ENCODE assay signal across 19 cellular contexts in genomic region chr10:60141916-60142559, GRCh38.
DNase-seq lines count a peak whose midpoint lies in the region; FAIRE-seq and TF ChIP-seq lines count a peak whose summit lies in the region.
"Had no signal": no experiment of that assay in that cellular context is flagged by ENCODE, and none has a peak within 500 bp of the region (broad histone marks: within the 10 kb centered on the region; RNA-seq: fewer than 3 reads in every experiment).

No MANE protein-coding gene starts in this region.

- H3K4me3 ChIP-seq in H1 (ENCODE audit: extremely low read depth in 1 of 4, insufficient read depth in 2 of 4, low read depth in 3 of 4, low read length in 4 of 4) (no peak overlapping the region), mesendoderm (ENCODE audit: low read length) (no peak overlapping the region), transverse colon (no peak overlapping the region)
- H3K4me3 ChIP-seq: BLaER1, ovary had no signal

- H3K9me3 ChIP-seq in H1 (ENCODE audit: insufficient read depth in 2 of 2, low read depth in 1 of 2, low read length in 1 of 2) (no peaks in the 10 kb centered on the region), transverse colon (no peaks in the 10 kb centered on the region)
- H3K9me3 ChIP-seq: BLaER1, ovary had no signal

- H3K23ac ChIP-seq in H1 (ENCODE audit: insufficient read length): no peak overlapping the region
- no peak overlapping the region for H3K23ac ChIP-seq in mesendoderm (ENCODE audit: low read length)

- H2AK5ac ChIP-seq in H1 (ENCODE audit: low read depth, low read length): no peak overlapping the region
- no peak overlapping the region for H2AK5ac ChIP-seq in mesendoderm (ENCODE audit: low read length)

- H3K27ac ChIP-seq in H1 (ENCODE audit: low read depth, low read length) (no peak overlapping the region), mesendoderm (ENCODE audit: low read depth, low read length) (no peak overlapping the region), transverse colon (peak overlapping the region; percentile 74 to 90 (median 87))
- H3K27ac ChIP-seq: BLaER1, ovary had no signal

- H3K4ac ChIP-seq in H1 (replicated peaks; ENCODE audit: insufficient read length, low read depth, low read length): no peak overlapping the region
- H3K4ac ChIP-seq in mesendoderm (ENCODE audit: low read depth, low read length): no peak overlapping the region

- H3K79me2 ChIP-seq in H1 (ENCODE audit: control insufficient read depth in 1 of 2, insufficient read depth in 2 of 2, low read length in 2 of 2) (peaks cover 0 to 16% of the 10 kb centered on the region in 2 experiments; a peak in 2 of 4 replicates), mesendoderm (ENCODE audit: control insufficient read depth, insufficient read depth, low read length) (no peaks in the 10 kb centered on the region)

- H2AFZ ChIP-seq in H1 (ENCODE audit: low read length): no peak overlapping the region

- TF ChIP-seq RAD21 in H1 (IDR thresholded peaks at IDR 0.05 in 1 of 2, conservative IDR thresholded peaks at IDR 0.05 in 1 of 2; ENCODE audit: low read depth in 2 of 2, low read length in 2 of 2): 0 out of 4 replicates have a peak, but pooled peaks of 1 of the 2 experiments have one; percentile 5

- H3K36me3 ChIP-seq in H1 (ENCODE audit: control insufficient read depth in 2 of 4, insufficient read depth in 4 of 4, low read length in 3 of 4): no peaks in the 10 kb centered on the region
- no peaks in the 10 kb centered on the region for H3K36me3 ChIP-seq in mesendoderm (ENCODE audit: control insufficient read depth, insufficient read depth, low read length)
- no peaks in the 10 kb centered on the region for H3K36me3 ChIP-seq in transverse colon
- H3K36me3 ChIP-seq: BLaER1, ovary had no signal

- H3K4me2 ChIP-seq in H1 (ENCODE audit: insufficient read depth in 1 of 2, low read depth in 2 of 2, low read length in 2 of 2): no peak overlapping the region; a peak in 1 of 4 replicates
- no peak overlapping the region for H3K4me2 ChIP-seq in mesendoderm (ENCODE audit: low read length)
- H3K4me2 ChIP-seq: BLaER1 had no signal

- no peak for TF ChIP-seq EP300 in H1 (IDR thresholded peaks at IDR 0.05; ENCODE audit: borderline replicate concordance in 1 of 2, low read depth in 2 of 2, low read length in 2 of 2)
- no peak for TF ChIP-seq EP300 in transverse colon (IDR thresholded peaks at IDR 0.05; ENCODE audit: low read depth)

- no peak overlapping the region for H2BK5ac ChIP-seq in H1 (ENCODE audit: low read depth, low read length)
- H2BK5ac ChIP-seq in mesendoderm (ENCODE audit: low read length): no peak overlapping the region

- H3K9ac ChIP-seq in H1 (replicated peaks in 1 of 4; ENCODE audit: extremely low read depth in 1 of 4, low read depth in 3 of 4, low read length in 3 of 4): no peak overlapping the region
- no peak overlapping the region for H3K9ac ChIP-seq in mesendoderm (ENCODE audit: low read length)
- H3K9ac ChIP-seq: BLaER1 had no signal

- TF ChIP-seq CTCF in H1 (IDR thresholded peaks at IDR 0.05; ENCODE audit: control extremely low read depth in 1 of 3, insufficient read depth in 1 of 3, low read depth in 1 of 3, low read length in 3 of 3) (peak in 2 of 3 experiments; percentile 6 to 25; a peak in 2 of 4 replicates), transverse colon (IDR thresholded peaks at IDR 0.05) (no peak)

- no peaks in the 10 kb centered on the region for H3K79me1 ChIP-seq in H1 (ENCODE audit: low read depth, low read length)
- no peaks in the 10 kb centered on the region for H3K79me1 ChIP-seq in mesendoderm (ENCODE audit: low read length)

- H3K56ac ChIP-seq in H1 (replicated peaks; ENCODE audit: insufficient read length, low read depth, low read length) (no peak overlapping the region), mesendoderm (ENCODE audit: low read length) (no peak overlapping the region)

- POLR2A ChIA-PET in H1 (lab: Charles Lee; ENCODE audit: partially characterized antibody): no interaction called here

- CTCF ChIA-PET in H1 (lab: Charles Lee; ENCODE audit: partially characterized antibody): no interaction called here

- H4K91ac ChIP-seq in H1 (replicated peaks; ENCODE audit: insufficient read length, low read length): no peak overlapping the region

- no peak overlapping the region for H3K18ac ChIP-seq in H1 (ENCODE audit: extremely low read depth, low read length)
- H3K18ac ChIP-seq in mesendoderm (ENCODE audit: low read length): no peak overlapping the region

- peak overlapping the region; percentile 40 for H4K5ac ChIP-seq in H1 (ENCODE audit: insufficient read length, low read depth, low read length)
- no peak overlapping the region for H4K5ac ChIP-seq in mesendoderm (ENCODE audit: low read length)

- DNase-seq in DMS 273 (lab: John Stamatoyannopoulos, UW; ENCODE audit: unreplicated experiment) (peak; percentile 1), DMS 273 treated with DMSO at 0.1 percent for 48 hours (lab: John Stamatoyannopoulos, UW) (no peak), H1 (ENCODE audit: low read depth in 1 of 2, low spot score in 2 of 2) (no peak), mesendoderm (peak; percentile 46), transverse colon (no peak), kidney tubule cell (ENCODE audit: low spot score) (no peak), NCI-H2196 (lab: John Stamatoyannopoulos, UW; ENCODE audit: unreplicated experiment) (no peak), SHP77 treated with DMSO at 0.1 percent for 48 hours (lab: John Stamatoyannopoulos, UW) (no peak)
- DNase-seq: 8988T; activated CD8-positive, alpha-beta memory T cell treated with anti-CD3 and anti-CD28 coated beads for 24 hours; central memory CD4-positive, alpha-beta T cell; effector CD4-positive, alpha-beta T cell; hypothalamus; left cardiac atrium; NCI-H1105 treated with DMSO at 0.1 percent for 48 hours; ovary; SHP77; T-helper 17 cell had no signal

- H4K8ac ChIP-seq in H1 (ENCODE audit: extremely low read depth, insufficient read depth, low read length) (no peak overlapping the region), mesendoderm (ENCODE audit: low read depth, low read length) (no peak overlapping the region)

- H3K27me3 ChIP-seq in H1 (replicated peaks in 1 of 4; ENCODE audit: control insufficient read depth in 3 of 4, extremely low read depth in 1 of 4, insufficient read depth in 3 of 4, low read length in 3 of 4) (no peaks in the 10 kb centered on the region), mesendoderm (ENCODE audit: insufficient read depth, low read length, poor library complexity) (no peaks in the 10 kb centered on the region), transverse colon (no peaks in the 10 kb centered on the region)
- H3K27me3 ChIP-seq: BLaER1, ovary had no signal

- 87% methylated on average over 7 of the region's 7 CpGs; no CpG with 5 or more reads in 1 of the 2 experiments for WGBS in H1 (ENCODE audit: extremely low coverage in 1 of 2, insufficient coverage in 1 of 2, insufficient read length in 1 of 2, insufficient replicate concordance in 2 of 2, low coverage in 1 of 2, low lambda C conversion rate in 2 of 2, missing lambda C conversion rate in 1 of 2), 2 experiments
- WGBS in mesendoderm (ENCODE audit: extremely low coverage, insufficient coverage, low lambda C conversion rate): no CpG with 5 or more reads among the region's 7 CpGs
- WGBS in transverse colon (ENCODE audit: low coverage in 1 of 2), 2 donors: 88 to 93% methylated on average over 5 to 7 of the region's 7 CpGs

- H2BK20ac ChIP-seq in H1 (ENCODE audit: low read length): no peak overlapping the region

- TF ChIP-seq POLR2A in H1 (IDR thresholded peaks at IDR 0.05; ENCODE audit: control extremely low read depth in 1 of 2, low read depth in 2 of 2, low read length in 2 of 2): no peak
- no peak for TF ChIP-seq POLR2A in transverse colon (IDR thresholded peaks at IDR 0.05)

- FAIRE-seq in H1 (lab: Jason Lieb, UNC): no peak

- intact Hi-C loops in transverse colon (cut with DNase I; ENCODE audit: low total_unique reads): no loop called here

- H2BK15ac ChIP-seq in H1 (ENCODE audit: low read length) (no peak overlapping the region), mesendoderm (replicated peaks; ENCODE audit: low read depth) (no peak overlapping the region)

- peaks cover 0 to 10% (median 4%) of the 10 kb centered on the region in 4 experiments; a peak in 2 of 7 replicates for H3K4me1 ChIP-seq in H1 (replicated peaks in 1 of 4; ENCODE audit: control insufficient read depth in 3 of 4, insufficient read depth in 4 of 4, low read length in 3 of 4)
- H3K4me1 ChIP-seq in mesendoderm (ENCODE audit: control insufficient read depth, low read depth, low read length): peaks cover 4% of the 10 kb centered on the region
- peaks cover 3 to 63% (median 20%) of the 10 kb centered on the region in 4 donors for H3K4me1 ChIP-seq in transverse colon
- H3K4me1 ChIP-seq: BLaER1 had no signal

- no peak overlapping the region for H2BK12ac ChIP-seq in H1 (ENCODE audit: low read depth, low read length)

- H4K20me1 ChIP-seq in H1 (replicated peaks in 1 of 2; ENCODE audit: control insufficient read depth in 1 of 2, insufficient read depth in 2 of 2, low read length in 2 of 2): no peaks in the 10 kb centered on the region
- H4K20me1 ChIP-seq: BLaER1 had no signal

- in situ Hi-C loops in transverse colon (cut with MboI; ENCODE audit: low pct_ligation_motif_present in 1 of 4, low pct_unique_long_range_greater_than_20kb in 1 of 4, low sequenced_read_pairs in 3 of 4): no loop called here

- H3K14ac ChIP-seq in H1 (ENCODE audit: insufficient read length): no peak overlapping the region

- H3K23me2 ChIP-seq in H1 (ENCODE audit: low read depth, low read length): peaks cover 4% of the 10 kb centered on the region

- H2BK120ac ChIP-seq in H1 (replicated peaks; ENCODE audit: low read depth, low read length) (no peak overlapping the region), mesendoderm (ENCODE audit: low read depth, low read length) (no peak overlapping the region)

TF ChIP-seq in H1, 55 proteins besides CTCF, POLR2A, EP300 and RAD21:
- TF ChIP-seq HDAC2 (IDR thresholded peaks at IDR 0.05; ENCODE audit: borderline replicate concordance in 1 of 2, low read depth in 2 of 2, low read length in 2 of 2): no peak
- TF ChIP-seq CEBPB (IDR thresholded peaks at IDR 0.05; ENCODE audit: low read depth, low read length): peak; percentile 62

Comparison
In these comparisons a context has a peak if more than half of its experiments do, and no peak if none do; other contexts are left out.
1. DNase-seq: peak in DMS 273 (single experiment) and mesendoderm (single experiment); none in DMS 273 treated with DMSO at 0.1 percent for 48 hours (single experiment), H1 (0 of 2), transverse colon (single experiment), kidney tubule cell (single experiment), NCI-H2196 (single experiment) and SHP77 treated with DMSO at 0.1 percent for 48 hours (single experiment).
2. H3K27ac ChIP-seq: peak in transverse colon (4 of 4); none in H1 (single experiment) and mesendoderm (single experiment).
3. CTCF ChIP-seq: peak in H1 (2 of 3); none in transverse colon (0 of 5).